21 cellular contexts compared by ENCODE assay signal in genomic region chr2:40540026-40540425, GRCh38.
DNase-seq lines count a peak whose midpoint lies in the region; ATAC-seq lines count a peak whose summit lies in the region.
"Had no signal": no experiment of that assay in that cellular context is flagged by ENCODE, and none has a peak within 500 bp of the region (broad histone marks: within the 10 kb centered on the region; RNA-seq: fewer than 3 reads in every experiment).

No MANE protein-coding gene starts in this region.

- no peaks in the 10 kb centered on the region for H3K9me3 Mint-ChIP-seq in activated CD4-positive, alpha-beta T cell treated with anti-CD3 and anti-CD28 coated beads, Interleukin-2, amount 10 ng/mL, durations not matched to agents 7 days and 5 days

- POLR2A ChIA-PET in activated CD4-positive, alpha-beta T cell treated with anti-CD3 and anti-CD28 coated beads, Interleukin-2, amount 10 ng/mL, durations not matched to agents 7 days and 5 days (lab: Charles Lee), result no interaction called here

- DNase-seq in NCI-H1105 treated with DMSO at 0.1 percent for 48 hours (lab: John Stamatoyannopoulos, UW) (peak; percentile 49), NCI-H1105 (lab: John Stamatoyannopoulos, UW) (no peak), DMS79 treated with DMSO at 0.1 percent for 48 hours (lab: John Stamatoyannopoulos, UW) (peak; percentile 88), NCI-H146 (lab: John Stamatoyannopoulos, UW) (peak; percentile 78), SK-N-DZ (ENCODE audit: low spot score) (peak; percentile 15), RKO (ENCODE audit: low spot score) (no peak)
- no peak for DNase-seq in activated CD4-positive, alpha-beta T cell treated with anti-CD3 and anti-CD28 coated beads, Interleukin-2, amount 10 ng/mL, durations not matched to agents 7 days and 5 days
- DNase-seq: BE2C; CD4-positive, CD25-positive, alpha-beta regulatory T cell; COR-L47; DMS 273 treated with DMSO at 0.1 percent for 48 hours; EL; GOT3; NCI-H1694 treated with DMSO at 0.1 percent for 48 hours; NCI-H345; NCI-H526 treated with DMSO at 0.1 percent for 48 hours; SIG-M5 had no signal

- H3K36me3 Mint-ChIP-seq in activated CD4-positive, alpha-beta T cell treated with anti-CD3 and anti-CD28 coated beads, Interleukin-2, amount 10 ng/mL, durations not matched to agents 7 days and 5 days (ENCODE audit: low read depth), result no peaks in the 10 kb centered on the region
- H3K36me3 Mint-ChIP-seq: CD4-positive, CD25-positive, alpha-beta regulatory T cell had no signal

- no peak for ATAC-seq in HG02870 (IDR thresholded peaks at IDR 0.05; ENCODE audit: unreplicated experiment)
- ATAC-seq: GM12878, HCT116, K562 had no signal

- no peaks in the 10 kb centered on the region for H3K4me1 Mint-ChIP-seq in activated CD4-positive, alpha-beta T cell treated with anti-CD3 and anti-CD28 coated beads, Interleukin-2, amount 10 ng/mL, durations not matched to agents 7 days and 5 days

- CTCF ChIA-PET in activated CD4-positive, alpha-beta T cell treated with anti-CD3 and anti-CD28 coated beads, Interleukin-2, amount 10 ng/mL, durations not matched to agents 7 days and 5 days (lab: Charles Lee), result no interaction called here

- no peaks in the 10 kb centered on the region for H3K27me3 Mint-ChIP-seq in activated CD4-positive, alpha-beta T cell treated with anti-CD3 and anti-CD28 coated beads, Interleukin-2, amount 10 ng/mL, durations not matched to agents 7 days and 5 days
- H3K27me3 Mint-ChIP-seq: CD4-positive, CD25-positive, alpha-beta regulatory T cell had no signal

- no peak overlapping the region for H3K27ac Mint-ChIP-seq in activated CD4-positive, alpha-beta T cell treated with anti-CD3 and anti-CD28 coated beads, Interleukin-2, amount 10 ng/mL, durations not matched to agents 7 days and 5 days
- H3K27ac Mint-ChIP-seq: CD4-positive, CD25-positive, alpha-beta regulatory T cell had no signal

- H3K4me3 Mint-ChIP-seq in activated CD4-positive, alpha-beta T cell treated with anti-CD3 and anti-CD28 coated beads, Interleukin-2, amount 10 ng/mL, durations not matched to agents 7 days and 5 days, result no peak overlapping the region
- H3K4me3 Mint-ChIP-seq: CD4-positive, CD25-positive, alpha-beta regulatory T cell had no signal

Comparison
In these comparisons a context has a peak if more than half of its experiments do, and no peak if none do; other contexts are left out.
1. DNase-seq: peak in NCI-H1105 treated with DMSO at 0.1 percent for 48 hours (single experiment), DMS79 treated with DMSO at 0.1 percent for 48 hours (single experiment), NCI-H146 (single experiment) and SK-N-DZ (single experiment); none in NCI-H1105 (single experiment), RKO (single experiment) and activated CD4-positive, alpha-beta T cell treated with anti-CD3 and anti-CD28 coated beads, Interleukin-2, amount 10 ng/mL, durations not matched to agents 7 days and 5 days (single experiment).